In the genomic region with DNA sequence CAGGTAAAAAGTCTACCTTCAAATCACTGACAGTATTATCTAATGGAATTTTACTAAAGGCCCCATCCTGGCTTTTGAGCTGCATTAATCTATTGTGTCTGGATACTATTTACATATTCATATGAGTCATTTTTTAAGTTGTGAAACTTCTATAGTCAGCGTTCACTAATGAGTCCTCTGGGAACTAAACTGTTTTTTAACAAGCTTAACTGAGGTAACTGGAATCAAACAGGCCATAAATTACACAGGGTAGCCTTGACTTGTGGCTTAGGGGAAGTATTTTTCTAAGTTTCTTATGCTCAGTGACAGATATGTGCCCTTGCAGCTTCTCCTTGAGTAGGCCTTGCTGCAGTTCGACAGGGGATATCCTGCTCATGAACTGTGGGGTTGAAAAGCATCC, we compare ENCODE assay signal across 22 cellular contexts.
"Had no signal": no experiment of that assay in that cellular context is flagged by ENCODE, and none has a peak within 500 bp of the region (broad histone marks: within the 10 kb centered on the region; RNA-seq: fewer than 3 reads in every experiment).

No MANE protein-coding gene starts in this region.

- ATAC-seq: activated CD4-positive, alpha-beta T cell treated with anti-CD3 and anti-CD28 coated beads for 36 hours; activated T-cell treated with anti-CD3 and anti-CD28 coated beads, Interleukin-2, amount 50 U/mL, for 4 hours; gastrocnemius medialis; natural killer cell treated with Interleukin-12 subunit alpha and Interleukin-12 subunit beta and Interleukin-15 and Interleukin-18, amount 100 ng/mL, for 72 hours; stimulated activated naive CD8-positive, alpha-beta T cell treated with anti-CD3 and anti-CD28 coated beads, Interleukin-15, Interleukin-2, amounts not matched to agents 100 U/mL and 50 U/mL, for 24 hours; T-helper 17 cell had no signal

- DNase-seq: activated B cell treated with CpG ODN at 0.5 μM for 24 hours; activated CD4-positive, alpha-beta T cell treated with anti-CD3 and anti-CD28 coated beads for 36 hours; activated CD4-positive, alpha-beta T cell treated with anti-CD3 and anti-CD28 coated beads, Interleukin-2, amount 50 U/mL, for 48 hours; activated CD8-positive, alpha-beta memory T cell treated with anti-CD3 and anti-CD28 coated beads, Interleukin-2, amount 50 U/mL, for 48 hours; activated naive CD4-positive, alpha-beta T cell treated with anti-CD3 and anti-CD28 coated beads, Interleukin-2, amount 10 ng/mL, durations not matched to agents 7 days and 5 days; activated T-cell treated with anti-CD3 and anti-CD28 coated beads, Interleukin-2, amount 50 U/mL, for 4 hours; amygdala; effector CD4-positive, alpha-beta T cell; gastrocnemius medialis; hippocampal formation; kidney glomerular epithelial cell; left ventricle myocardium inferior; midbrain; ovary; stimulated activated CD4-positive, alpha-beta T cell treated with anti-CD3 and anti-CD28 coated beads, Interleukin-4, amount 100 ng/mL, for 24 hours; stimulated activated naive CD8-positive, alpha-beta T cell treated with anti-CD3 and anti-CD28 coated beads, Interleukin-15, Interleukin-2, amounts not matched to agents 100 U/mL and 50 U/mL, for 24 hours; T-helper 17 cell; tibial artery had no signal

- H3K4me3 ChIP-seq: cardiac muscle cell, gastrocnemius medialis, left ventricle myocardium inferior, ovary, prostate gland, tibial artery had no signal

- H3K4me1 ChIP-seq: gastrocnemius medialis, left ventricle myocardium inferior, prostate gland, tibial artery had no signal

- H3K27ac ChIP-seq: cardiac muscle cell, gastrocnemius medialis, left ventricle myocardium inferior, neutrophil, ovary, prostate gland, tibial artery had no signal

- H3K36me3 ChIP-seq: cardiac muscle cell, neutrophil, ovary, prostate gland had no signal

- H3K9me3 ChIP-seq: prostate gland had no signal

- H3K27me3 ChIP-seq: cardiac muscle cell, gastrocnemius medialis, neutrophil, ovary, tibial artery had no signal
